ENCODE assay signal across 12 cellular contexts in the genomic region with DNA sequence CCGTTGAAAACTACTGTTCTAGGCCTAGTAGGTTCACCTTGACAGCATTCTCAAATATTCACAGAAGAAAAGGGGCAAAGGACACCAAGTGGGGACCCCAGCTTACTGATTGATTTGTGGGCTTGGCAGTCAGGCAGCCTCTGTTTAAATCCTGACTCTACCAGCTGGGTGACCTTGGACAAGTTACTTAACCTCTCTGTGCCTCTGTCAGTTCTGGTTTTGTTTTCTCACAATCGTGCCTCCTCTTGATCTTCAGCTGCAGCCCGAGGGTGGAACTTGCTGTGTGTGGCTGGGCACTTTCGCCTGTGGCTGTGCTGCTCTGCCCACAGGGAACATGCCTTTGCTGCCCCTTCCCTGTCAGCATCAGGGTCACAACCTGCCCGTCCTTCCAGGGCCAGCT. TPM values are rescaled to one million over a fixed set of nuclear protein-coding genes. Genes with fewer than 3 reads are reported as not detected.
A peak's percentile ranks its signal among the peaks of the same experiment; 100 is the strongest.
DNase-seq lines count a peak whose midpoint lies in the region; ATAC-seq and TF ChIP-seq lines count a peak whose summit lies in the region.
"Had no signal": no experiment of that assay in that cellular context is flagged by ENCODE, and none has a peak within 500 bp of the region (broad histone marks: within the 10 kb centered on the region; RNA-seq: fewer than 3 reads in every experiment).

No MANE protein-coding gene starts in this region.

- DNase-seq in GM06990 (ENCODE audit: extremely low read depth, insufficient read length) (no peak), naive B cell (no peak), SKM-1 (lab: John Stamatoyannopoulos, UW; ENCODE audit: unreplicated experiment) (no peak), hippocampal formation (lab: John Stamatoyannopoulos, UW) (no peak), H4 (ENCODE audit: low spot score) (no peak)
- DNase-seq in effector CD8-positive, alpha-beta T cell (lab: John Stamatoyannopoulos, UW), result no peak
- DNase-seq: DMS79 treated with DMSO at 0.1 percent for 48 hours, erythroblast, kidney glomerular epithelial cell had no signal

- no peaks in the 10 kb centered on the region for H3K36me3 ChIP-seq in GM06990 (ENCODE audit: control insufficient read depth, insufficient read depth, low read length)
- H3K36me3 ChIP-seq in OCI-LY3 (replicated peaks; ENCODE audit: low read depth, low read length), result no peaks in the 10 kb centered on the region

- no peaks in the 10 kb centered on the region for H3K9me3 ChIP-seq in OCI-LY3 (ENCODE audit: insufficient read depth, low read length)

- H2AFZ ChIP-seq in OCI-LY3 (ENCODE audit: low read depth, low read length), result 0 out of 2 replicates have a peak overlapping the region, but pooled peaks have one; percentile 46

- no peak overlapping the region for H3K9ac ChIP-seq in OCI-LY3 (ENCODE audit: low read length)

- no peaks in the 10 kb centered on the region for H4K20me1 ChIP-seq in OCI-LY3 (ENCODE audit: insufficient read depth, low read length)

- TF ChIP-seq CTCF in GM06990 (IDR thresholded peaks at IDR 0.05; ENCODE audit: insufficient read depth, low read length, poor library complexity, severe bottlenecking), result no peak
- no peak for TF ChIP-seq CTCF in OCI-LY3 (IDR thresholded peaks at IDR 0.05; ENCODE audit: low read depth, low read length)

- H3K36me3 Mint-ChIP-seq in naive B cell, result no peaks in the 10 kb centered on the region

- no peaks in the 10 kb centered on the region for H3K9me3 Mint-ChIP-seq in naive B cell

- H3K4me1 Mint-ChIP-seq in naive B cell, result peaks cover 17 to 49% (median 35%) of the 10 kb centered on the region in 3 donors

- H3K27me3 ChIP-seq in GM06990 (replicated peaks; ENCODE audit: control insufficient read depth, insufficient read depth, low read length), result no peaks in the 10 kb centered on the region; the same call in 1 of the 2 replicates
- peaks cover 7% of the 10 kb centered on the region for H3K27me3 ChIP-seq in OCI-LY3 (ENCODE audit: low read depth, low read length)

- H3K27ac ChIP-seq in OCI-LY3 (ENCODE audit: low read length), result no peak overlapping the region

- H3K4me1 ChIP-seq in OCI-LY3 (ENCODE audit: low read length), result peaks cover 11% of the 10 kb centered on the region

- ATAC-seq in GM21723 (IDR thresholded peaks at IDR 0.05; ENCODE audit: unreplicated experiment), result peak; percentile 27
- ATAC-seq in naive B cell (ENCODE audit: low read depth in 2 of 2), result peak in 1 of 2 donors; percentile 4

- H3K79me2 ChIP-seq in OCI-LY3 (ENCODE audit: low read length), result no peaks in the 10 kb centered on the region

- peak overlapping the region; percentile 94 for H3K4me2 ChIP-seq in OCI-LY3 (ENCODE audit: low read length)

- peak overlapping the region; percentile 61 to 87 (median 86) for H3K4me3 Mint-ChIP-seq in naive B cell

- no peaks in the 10 kb centered on the region for H3K27me3 Mint-ChIP-seq in naive B cell
- H3K27me3 Mint-ChIP-seq: progenitor cell of endocrine pancreas had no signal

- peak overlapping the region; percentile 47 to 96 (median 94) for H3K27ac Mint-ChIP-seq in naive B cell
- H3K27ac Mint-ChIP-seq: progenitor cell of endocrine pancreas had no signal

- H3K4me3 ChIP-seq in GM06990 (replicated peaks; ENCODE audit: low read depth, low read length) (peak overlapping the region; percentile 47), OCI-LY3 (ENCODE audit: low read length) (peak overlapping the region; percentile 80)

RNA-seq across cellular contexts. Expression of gene RAP1GAP2, which starts 17.8 kb away (rescaled TPM):
- 1 to 10 TPM in 3 of 6 donors, under 1 TPM in 2, not detected in 1; 0.96 to 2.9 (median 1.4) TPM for polyA plus RNA-seq in naive B cell (ENCODE audit: low read depth in 6 of 6)
- total RNA-seq in H4 (2014; rRNA removed; shearing (Covaris generic)), result 2.0 and 2.4 TPM in 2 replicates
